Comparison of ENCODE assay signal across 1 cellular context in the genomic region with DNA sequence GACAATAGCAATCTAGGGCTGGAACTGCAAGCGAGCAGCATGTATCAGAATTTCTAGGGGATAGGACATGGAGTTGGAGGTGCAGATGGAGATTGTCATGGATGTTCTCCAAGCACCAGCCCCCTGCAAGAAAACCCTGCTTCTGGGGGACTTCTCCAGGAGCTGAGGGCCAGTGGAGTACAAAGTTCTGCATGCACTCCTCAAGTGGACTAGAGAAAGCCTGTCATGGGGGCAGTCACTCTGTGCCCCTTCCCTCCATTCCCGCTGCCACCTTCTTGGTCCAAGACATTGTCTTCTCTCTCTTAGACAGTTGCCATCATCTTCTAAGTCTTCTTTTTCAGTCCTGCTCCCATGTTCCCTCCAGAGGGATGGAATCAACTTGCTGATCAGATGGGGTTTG.
TF ChIP-seq lines count a peak whose summit lies in the region.

No MANE protein-coding gene starts in this region.

TF ChIP-seq in IMR-90, 13 proteins besides CTCF, POLR2A, EP300 and RAD21:
- no peak for TF ChIP-seq RFX5 (IDR thresholded peaks at IDR 0.05; ENCODE audit: low read depth, low read length)
- no peak for TF ChIP-seq MAZ (IDR thresholded peaks at IDR 0.05; ENCODE audit: borderline replicate concordance, low read depth, low read length)
- TF ChIP-seq, protein P1, sequence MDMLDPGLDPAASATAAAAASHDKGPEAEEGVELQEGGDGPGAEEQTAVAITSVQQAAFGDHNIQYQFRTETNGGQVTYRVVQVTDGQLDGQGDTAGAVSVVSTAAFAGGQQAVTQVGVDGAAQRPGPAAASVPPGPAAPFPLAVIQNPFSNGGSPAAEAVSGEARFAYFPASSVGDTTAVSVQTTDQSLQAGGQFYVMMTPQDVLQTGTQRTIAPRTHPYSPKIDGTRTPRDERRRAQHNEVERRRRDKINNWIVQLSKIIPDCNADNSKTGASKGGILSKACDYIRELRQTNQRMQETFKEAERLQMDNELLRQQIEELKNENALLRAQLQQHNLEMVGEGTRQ (IDR thresholded peaks at IDR 0.05; ENCODE audit: low read depth, low read length): no peak
- TF ChIP-seq BHLHE40 (IDR thresholded peaks at IDR 0.05; ENCODE audit: low read depth, low read length): no peak
- no peak for TF ChIP-seq CEBPB (IDR thresholded peaks at IDR 0.05; ENCODE audit: low read depth, low read length)
- TF ChIP-seq CHD1 (IDR thresholded peaks at IDR 0.05; ENCODE audit: low read depth, low read length): no peak
- no peak for TF ChIP-seq FOS (IDR thresholded peaks at IDR 0.05; ENCODE audit: low read depth, low read length)
- no peak for TF ChIP-seq RCOR1 (IDR thresholded peaks at IDR 0.05; ENCODE audit: insufficient replicate concordance, low read length)
- no peak for TF ChIP-seq MXI1 (IDR thresholded peaks at IDR 0.05; ENCODE audit: borderline replicate concordance, low read depth, low read length)
- no peak for TF ChIP-seq ELK1 (IDR thresholded peaks at IDR 0.05; ENCODE audit: borderline replicate concordance, low read depth, low read length)
- no peak for TF ChIP-seq SMC3 (IDR thresholded peaks at IDR 0.05; ENCODE audit: low read depth, low read length)
- no peak for TF ChIP-seq NFE2L2 (IDR thresholded peaks at IDR 0.05; ENCODE audit: low read depth, low read length)
- TF ChIP-seq MAFK (IDR thresholded peaks at IDR 0.05; ENCODE audit: low read depth, low read length): no peak
